In genomic region chr5:180290568-180291233, GRCh38 we compare ENCODE assay signal across 7 cellular contexts. TPM values are rescaled to one million over a fixed set of nuclear protein-coding genes. Genes with fewer than 3 reads are reported as not detected.
DNase-seq lines count a peak whose midpoint lies in the region; ATAC-seq and TF ChIP-seq lines count a peak whose summit lies in the region.

No MANE protein-coding gene starts in this region.

- TF ChIP-seq CTCF in HL-60 (IDR thresholded peaks at IDR 0.05; ENCODE audit: insufficient read depth, low read length): no peak

- peak overlapping the region; percentile 57 for H3K27ac Mint-ChIP-seq in activated CD4-positive, alpha-beta memory T cell treated with anti-CD3 and anti-CD28 coated beads, Interleukin-2, amount 10 ng/mL, durations not matched to agents 7 days and 5 days
- H3K27ac Mint-ChIP-seq in stimulated activated memory B cell treated with anti-CD40 and anti-IgM and Interleukin-4, amounts not matched to agents 10 μg/mL and 1 μg/mL and 100 μg/mL, for 72 hours: peak overlapping the region; percentile 72

- H3K4me1 ChIP-seq in iPS-15b (ENCODE audit: control insufficient read depth, insufficient read depth, low read length): peaks cover 9% of the 10 kb centered on the region

- peaks cover 25% of the 10 kb centered on the region for H3K4me1 Mint-ChIP-seq in activated CD4-positive, alpha-beta memory T cell treated with anti-CD3 and anti-CD28 coated beads, Interleukin-2, amount 10 ng/mL, durations not matched to agents 7 days and 5 days
- peaks cover 52% of the 10 kb centered on the region for H3K4me1 Mint-ChIP-seq in stimulated activated memory B cell treated with anti-CD40 and anti-IgM and Interleukin-4, amounts not matched to agents 10 μg/mL and 1 μg/mL and 100 μg/mL, for 72 hours

- CTCF ChIA-PET in activated CD4-positive, alpha-beta memory T cell treated with anti-CD3 and anti-CD28 coated beads, Interleukin-2, amount 10 ng/mL, durations not matched to agents 7 days and 5 days (lab: Charles Lee): interaction anchor here (0.8 to 1.3 kb wide), 6 partner anchors 9 to 81 kb away, joined by 3 to 8 read pairs (median 4); no protein-coding TSS in a partner anchor

- H3K9ac ChIP-seq in iPS-15b (ENCODE audit: low read depth, low read length): no peak overlapping the region

- peaks cover 6% of the 10 kb centered on the region for H3K9me3 Mint-ChIP-seq in activated CD4-positive, alpha-beta memory T cell treated with anti-CD3 and anti-CD28 coated beads, Interleukin-2, amount 10 ng/mL, durations not matched to agents 7 days and 5 days
- H3K9me3 Mint-ChIP-seq in stimulated activated memory B cell treated with anti-CD40 and anti-IgM and Interleukin-4, amounts not matched to agents 10 μg/mL and 1 μg/mL and 100 μg/mL, for 72 hours: no peaks in the 10 kb centered on the region

- no peaks in the 10 kb centered on the region for H3K27me3 ChIP-seq in HL-60 (ENCODE audit: insufficient read depth, poor library complexity, severe bottlenecking)
- no peaks in the 10 kb centered on the region for H3K27me3 ChIP-seq in iPS-15b (ENCODE audit: control insufficient read depth, insufficient read depth, low read length)

- POLR2A ChIA-PET in activated CD4-positive, alpha-beta memory T cell treated with anti-CD3 and anti-CD28 coated beads, Interleukin-2, amount 10 ng/mL, durations not matched to agents 7 days and 5 days (lab: Charles Lee): interaction anchor here (0.9 to 1.5 kb wide), 2 partner anchors 9 to 24 kb away, joined by 3 to 4 read pairs; no protein-coding TSS in a partner anchor

- no peak overlapping the region for H3K27ac ChIP-seq in HL-60 (replicated peaks)

- H3K9me3 ChIP-seq in iPS-15b (ENCODE audit: control insufficient read depth, insufficient read depth, low read length): no peaks in the 10 kb centered on the region

- peak overlapping the region; percentile 72 for H3K4me3 Mint-ChIP-seq in activated CD4-positive, alpha-beta memory T cell treated with anti-CD3 and anti-CD28 coated beads, Interleukin-2, amount 10 ng/mL, durations not matched to agents 7 days and 5 days
- H3K4me3 Mint-ChIP-seq in stimulated activated memory B cell treated with anti-CD40 and anti-IgM and Interleukin-4, amounts not matched to agents 10 μg/mL and 1 μg/mL and 100 μg/mL, for 72 hours: peak overlapping the region; percentile 86

- H3K36me3 ChIP-seq in iPS-15b (ENCODE audit: control insufficient read depth, insufficient read depth, low read length): no peaks in the 10 kb centered on the region

- H3K27me3 Mint-ChIP-seq in activated CD4-positive, alpha-beta memory T cell treated with anti-CD3 and anti-CD28 coated beads, Interleukin-2, amount 10 ng/mL, durations not matched to agents 7 days and 5 days: no peaks in the 10 kb centered on the region
- H3K27me3 Mint-ChIP-seq in stimulated activated memory B cell treated with anti-CD40 and anti-IgM and Interleukin-4, amounts not matched to agents 10 μg/mL and 1 μg/mL and 100 μg/mL, for 72 hours: no peaks in the 10 kb centered on the region

- H3K4me3 ChIP-seq in HL-60 (replicated peaks; ENCODE audit: insufficient read depth, low read length) (peak overlapping the region; percentile 59), iPS-15b (ENCODE audit: low read depth, low read length) (peak overlapping the region; percentile 70)

- ATAC-seq in stimulated activated memory B cell treated with anti-CD40 and anti-IgM and Interleukin-4, amounts not matched to agents 10 μg/mL and 1 μg/mL and 100 μg/mL, for 72 hours: no peak
- ATAC-seq in GM19452 (IDR thresholded peaks at IDR 0.05; ENCODE audit: unreplicated experiment) (no peak), GM18867 (IDR thresholded peaks at IDR 0.05; ENCODE audit: unreplicated experiment) (no peak)

- H3K36me3 Mint-ChIP-seq in activated CD4-positive, alpha-beta memory T cell treated with anti-CD3 and anti-CD28 coated beads, Interleukin-2, amount 10 ng/mL, durations not matched to agents 7 days and 5 days (ENCODE audit: low read depth): peaks cover 30% of the 10 kb centered on the region
- peaks cover 8% of the 10 kb centered on the region for H3K36me3 Mint-ChIP-seq in stimulated activated memory B cell treated with anti-CD40 and anti-IgM and Interleukin-4, amounts not matched to agents 10 μg/mL and 1 μg/mL and 100 μg/mL, for 72 hours

- no peak for DNase-seq in HL-60 (ENCODE audit: low read depth in 1 of 2, low spot score in 1 of 2)
- no peak for DNase-seq in activated CD4-positive, alpha-beta memory T cell treated with anti-CD3 and anti-CD28 coated beads, Interleukin-2, amount 10 ng/mL, durations not matched to agents 7 days and 5 days
- no peak for DNase-seq in NCI-H1436 (lab: John Stamatoyannopoulos, UW)

RNA-seq across cellular contexts. Expression of gene MAPK9, which starts 1.2 kb away (rescaled TPM):
- 10 to 100 TPM; 42.5 to 44.4 TPM for total RNA-seq in activated CD4-positive, alpha-beta memory T cell treated with anti-CD3 and anti-CD28 coated beads, Interleukin-2, amount 10 ng/mL, durations not matched to agents 7 days and 5 days
